ENCODE assay signal across 33 cellular contexts in genomic region chr2:62065243-62065642, GRCh38.
"Had no signal": no experiment of that assay in that cellular context is flagged by ENCODE, and none has a peak within 500 bp of the region (broad histone marks: within the 10 kb centered on the region; RNA-seq: fewer than 3 reads in every experiment).

No MANE protein-coding gene starts in this region.

- H3K36me3 ChIP-seq: brain microvascular endothelial cell, WERI-Rb-1 had no signal

- DNase-seq: activated CD4-positive, alpha-beta memory T cell treated with anti-CD3 and anti-CD28 coated beads, Interleukin-2, amount 10 ng/mL, durations not matched to agents 7 days and 5 days; activated CD4-positive, alpha-beta T cell treated with anti-CD3 and anti-CD28 coated beads for 4 hours; activated CD4-positive, alpha-beta T cell treated with anti-CD3 and anti-CD28 coated beads, Interleukin-2, amount 10 ng/mL, durations not matched to agents 7 days and 5 days; activated CD4-positive, alpha-beta T cell treated with anti-CD3 and anti-CD28 coated beads, Interleukin-2, amount 50 U/mL, for 4 hours; activated CD4-positive, CD25-positive, alpha-beta regulatory T cell; activated CD4-positive, CD25-positive, alpha-beta regulatory T cell treated with anti-CD3 and anti-CD28 coated beads, Interleukin-2, amount 50 U/mL, for 72 hours; activated CD8-positive, alpha-beta memory T cell treated with anti-CD3 and anti-CD28 coated beads, Interleukin-2, amount 50 U/mL, for 48 hours; activated gamma-delta T cell; activated naive CD4-positive, alpha-beta T cell treated with anti-CD3 and anti-CD28 coated beads, Interleukin-2, amount 50 U/mL, for 16 hours; activated naive CD4-positive, alpha-beta T cell treated with Interleukin-2 at 50 U/mL for 16 hours; activated T-cell treated with anti-CD3 and anti-CD28 coated beads for 4 hours; activated T-cell treated with anti-CD3 and anti-CD28 coated beads, Interleukin-2, amount 50 U/mL, for 24 hours; activated T-cell treated with anti-CD3 and anti-CD28 coated beads, Interleukin-2, amount 50 U/mL, for 72 hours; amniotic stem cell; anterior cingulate cortex; brain microvascular endothelial cell; dorsolateral prefrontal cortex; effector memory CD4-positive, alpha-beta T cell; endodermal cell; foreskin fibroblast; head of caudate nucleus; T-helper 17 cell; T1000; WERI-Rb-1 had no signal

- ATAC-seq: activated T-cell treated with anti-CD3 and anti-CD28 coated beads, Interleukin-2, amount 50 U/mL, for 72 hours; esophagus mucosa; T-helper 17 cell had no signal

- H3K4me1 Mint-ChIP-seq: activated CD4-positive, alpha-beta memory T cell treated with anti-CD3 and anti-CD28 coated beads, Interleukin-2, amount 10 ng/mL, durations not matched to agents 7 days and 5 days; activated CD4-positive, alpha-beta T cell treated with anti-CD3 and anti-CD28 coated beads, Interleukin-2, amount 10 ng/mL, durations not matched to agents 7 days and 5 days; central memory CD8-positive, alpha-beta T cell; endodermal cell; T-helper 17 cell had no signal

- H3K27ac ChIP-seq: brain microvascular endothelial cell, coronary artery, dorsolateral prefrontal cortex, WERI-Rb-1 had no signal

- H3K27me3 Mint-ChIP-seq: activated CD4-positive, alpha-beta memory T cell treated with anti-CD3 and anti-CD28 coated beads, Interleukin-2, amount 10 ng/mL, durations not matched to agents 7 days and 5 days; activated CD4-positive, alpha-beta T cell treated with anti-CD3 and anti-CD28 coated beads, Interleukin-2, amount 10 ng/mL, durations not matched to agents 7 days and 5 days; activated naive CD8-positive, alpha-beta T cell; activated T-cell treated with anti-CD3 and anti-CD28 coated beads, Interleukin-2, amount 50 U/mL, for 24 hours; central memory CD8-positive, alpha-beta T cell; dendritic cell treated with granulocyte-macrophage colony-stimulating factor and Interleukin-4, amounts not matched to agents 40 ng/mL and 50 ng/mL, for 4 days; T-helper 17 cell had no signal

- H3K4me3 Mint-ChIP-seq: activated CD4-positive, alpha-beta memory T cell treated with anti-CD3 and anti-CD28 coated beads, Interleukin-2, amount 10 ng/mL, durations not matched to agents 7 days and 5 days; activated CD4-positive, alpha-beta T cell treated with anti-CD3 and anti-CD28 coated beads, Interleukin-2, amount 10 ng/mL, durations not matched to agents 7 days and 5 days; activated naive CD8-positive, alpha-beta T cell; activated T-cell treated with anti-CD3 and anti-CD28 coated beads, Interleukin-2, amount 50 U/mL, for 24 hours; activated T-cell treated with anti-CD3 and anti-CD28 coated beads, Interleukin-2, amount 50 U/mL, for 72 hours; central memory CD8-positive, alpha-beta T cell; dendritic cell treated with granulocyte-macrophage colony-stimulating factor and Interleukin-4, amounts not matched to agents 40 ng/mL and 50 ng/mL, for 4 days; endodermal cell; T-helper 17 cell; T-helper 2 cell treated with Interferon-gamma antibody and Interleukin-4, amounts not matched to agents 5 μg/mL and 100 μg/mL, for 36 hours had no signal

- H3K27ac Mint-ChIP-seq: activated CD4-positive, alpha-beta memory T cell treated with anti-CD3 and anti-CD28 coated beads, Interleukin-2, amount 10 ng/mL, durations not matched to agents 7 days and 5 days; activated CD4-positive, alpha-beta T cell treated with anti-CD3 and anti-CD28 coated beads, Interleukin-2, amount 10 ng/mL, durations not matched to agents 7 days and 5 days; activated naive CD8-positive, alpha-beta T cell; activated T-cell treated with anti-CD3 and anti-CD28 coated beads, Interleukin-2, amount 50 U/mL, for 24 hours; activated T-cell treated with anti-CD3 and anti-CD28 coated beads, Interleukin-2, amount 50 U/mL, for 72 hours; dendritic cell treated with granulocyte-macrophage colony-stimulating factor and Interleukin-4, amounts not matched to agents 40 ng/mL and 50 ng/mL, for 4 days; endodermal cell; T-helper 17 cell; T-helper 2 cell treated with Interferon-gamma antibody and Interleukin-4, amounts not matched to agents 5 μg/mL and 100 μg/mL, for 36 hours had no signal

- H3K9me3 Mint-ChIP-seq: activated CD4-positive, alpha-beta memory T cell treated with anti-CD3 and anti-CD28 coated beads, Interleukin-2, amount 10 ng/mL, durations not matched to agents 7 days and 5 days; activated T-cell treated with anti-CD3 and anti-CD28 coated beads, Interleukin-2, amount 50 U/mL, for 24 hours; central memory CD8-positive, alpha-beta T cell; dendritic cell treated with granulocyte-macrophage colony-stimulating factor and Interleukin-4, amounts not matched to agents 40 ng/mL and 50 ng/mL, for 4 days; endodermal cell had no signal

- H3K27me3 ChIP-seq: brain microvascular endothelial cell, dorsolateral prefrontal cortex had no signal

- H3K4me3 ChIP-seq: coronary artery, dorsolateral prefrontal cortex had no signal

- FAIRE-seq: astrocyte, bronchial epithelial cell, frontal cortex had no signal
